Comparison of ENCODE assay signal across 11 cellular contexts in the genomic region with DNA sequence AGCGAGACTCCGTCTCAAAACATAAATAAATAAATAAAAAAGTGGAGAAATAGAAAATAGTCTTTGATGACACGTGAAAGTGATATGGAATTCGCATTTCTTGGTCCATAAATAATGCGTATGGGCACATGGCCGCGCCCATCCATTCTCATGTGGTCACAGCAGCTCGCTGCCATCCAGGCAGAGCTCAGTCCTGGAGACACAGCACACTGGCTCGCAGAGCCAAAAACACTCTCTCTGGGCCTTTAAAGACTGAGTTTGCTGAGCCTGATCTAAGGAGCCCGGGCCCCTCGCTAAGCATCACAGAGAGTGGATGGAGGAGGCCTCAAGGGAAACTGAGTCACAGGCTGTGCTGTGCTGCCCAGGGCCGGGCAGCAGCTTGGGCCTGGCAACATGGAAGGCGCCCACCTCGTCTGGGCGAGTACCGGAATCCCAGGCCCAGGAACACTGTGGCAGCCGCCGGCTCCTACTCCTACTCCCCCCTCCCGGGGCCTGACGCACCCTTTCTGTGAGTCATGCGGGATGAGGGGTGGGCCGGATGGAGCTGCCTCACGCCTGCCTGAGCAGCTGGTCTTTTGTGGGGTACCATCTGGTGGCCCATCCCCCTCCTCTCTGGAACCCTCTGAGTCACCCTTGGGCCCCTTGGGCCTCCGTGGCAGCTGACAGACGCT. TPM values are rescaled to one million over a fixed set of nuclear protein-coding genes. Genes with fewer than 3 reads are reported as not detected.
A peak's percentile ranks its signal among the peaks of the same experiment; 100 is the strongest.
DNase-seq lines count a peak whose midpoint lies in the region; ATAC-seq and TF ChIP-seq lines count a peak whose summit lies in the region.
"Had no signal": no experiment of that assay in that cellular context is flagged by ENCODE, and none has a peak within 500 bp of the region (broad histone marks: within the 10 kb centered on the region; RNA-seq: fewer than 3 reads in every experiment).

No MANE protein-coding gene starts in this region.

- no peak overlapping the region for H3K4me3 ChIP-seq in heart right ventricle
- H3K4me3 ChIP-seq in left ventricle myocardium inferior, result no peak overlapping the region
- H3K4me3 ChIP-seq in adipocyte (ENCODE audit: low read length), result no peak overlapping the region

- peak in 7 of 8 donors; percentile 17 to 64 (median 40) for ATAC-seq in heart right ventricle
- ATAC-seq in GM19351 (IDR thresholded peaks at IDR 0.05; ENCODE audit: unreplicated experiment), result no peak
- no peak for ATAC-seq in GM18907 (IDR thresholded peaks at IDR 0.05; ENCODE audit: unreplicated experiment)

- peaks cover 0 to 4% (median 0%) of the 10 kb centered on the region in 11 donors for H3K9me3 ChIP-seq in heart right ventricle
- no peaks in the 10 kb centered on the region for H3K9me3 ChIP-seq in left ventricle myocardium inferior (replicated peaks)
- H3K9me3 ChIP-seq in adipocyte (ENCODE audit: control insufficient read depth, low read length), result no peaks in the 10 kb centered on the region

- H3K36me3 ChIP-seq in heart right ventricle (peaks cover 0 to 96% (median 66%) of the 10 kb centered on the region in 9 donors), left ventricle myocardium inferior (peaks cover 89% of the 10 kb centered on the region), adipocyte (ENCODE audit: control insufficient read depth, insufficient read depth, low read length, severe bottlenecking) (peaks cover 52% of the 10 kb centered on the region)

- 82 to 91% methylated on average over 25 of the region's 25 CpGs for WGBS in heart right ventricle, 2 donors

- DNase-seq in heart right ventricle (no peak), left ventricle myocardium inferior (no peak), adipocyte (ENCODE audit: low read depth) (no peak), hepatic stellate cell (ENCODE audit: low spot score) (peak; percentile 91), G401 (ENCODE audit: low spot score) (no peak), cerebellar nuclear complex (lab: John Stamatoyannopoulos, UW) (no peak)
- DNase-seq: aorta; CD4-positive, CD25-positive, alpha-beta regulatory T cell; T-cell had no signal

- TF ChIP-seq CTCF in heart right ventricle (IDR thresholded peaks at IDR 0.05), result no peak
- TF ChIP-seq CTCF in left ventricle myocardium inferior (IDR thresholded peaks at IDR 0.05; ENCODE audit: borderline replicate concordance), result no peak

- H3K27ac ChIP-seq in heart right ventricle (peak overlapping the region in 3 of 10 donors; percentile 2 to 26 (median 15)), left ventricle myocardium inferior (replicated peaks) (no peak overlapping the region)

- peak overlapping the region; percentile 83 for H3K9ac ChIP-seq in adipocyte (ENCODE audit: low read length)

- intact Hi-C loops in heart right ventricle (cut with DNase I) (no loop called here), left ventricle myocardium inferior (cut with micrococcal nuclease) (no loop called here)

- H3K27me3 ChIP-seq in heart right ventricle, result no peaks in the 10 kb centered on the region
- H3K27me3 ChIP-seq in left ventricle myocardium inferior (ENCODE audit: low read depth), result no peaks in the 10 kb centered on the region
- no peaks in the 10 kb centered on the region for H3K27me3 ChIP-seq in adipocyte (replicated peaks; ENCODE audit: control insufficient read depth, insufficient read depth, low read length)

- in situ Hi-C loops in G401 (cut with HindIII; ENCODE audit: low sequenced_read_pairs), result no loop called here

- H3K4me1 ChIP-seq in heart right ventricle (peaks cover 0 to 2% (median 0%) of the 10 kb centered on the region in 9 donors), left ventricle myocardium inferior (peaks cover under 1% of the 10 kb centered on the region), adipocyte (ENCODE audit: control insufficient read depth, insufficient read depth, low read length) (peaks cover 7% of the 10 kb centered on the region)

RNA-seq across cellular contexts. Expression of gene CACTIN, which starts 28.9 kb away (rescaled TPM):
- total RNA-seq in heart right ventricle (10 to 100 TPM in 9 of 10 donors, 1 to 10 TPM in 1; 9.7 to 15.8 (median 12.1) TPM), left ventricle myocardium inferior (14.5 TPM)
- 10 to 100 TPM; 15.8 to 17.6 TPM for polyA plus RNA-seq in heart right ventricle
- 43.3 and 47.8 TPM in 2 replicates for total RNA-seq in G401 (2014; rRNA removed; shearing (Covaris generic))

RNA-seq across cellular contexts. Expression of gene PIP5K1C, which starts 44.7 kb away (rescaled TPM):
- total RNA-seq in heart right ventricle (10 to 100 TPM; 28.2 to 46.6 (median 36.3) TPM), left ventricle myocardium inferior (31.6 TPM)
- polyA plus RNA-seq in heart right ventricle, result 10 to 100 TPM; 18.3 to 18.9 TPM
- total RNA-seq in G401 (2014; rRNA removed; shearing (Covaris generic)), result 5.3 and 13.0 TPM in 2 replicates

RNA-seq across cellular contexts. Expression of gene TBXA2R, which starts 48.9 kb away (rescaled TPM):
- total RNA-seq in heart right ventricle (1 to 10 TPM; 1.6 to 4.0 (median 3.0) TPM), left ventricle myocardium inferior (2.3 TPM)
- polyA plus RNA-seq in heart right ventricle, result 1 to 10 TPM; 2.9 to 3.4 TPM
- 7.7 and 9.7 TPM in 2 replicates for total RNA-seq in G401 (2014; rRNA removed; shearing (Covaris generic))

RNA-seq across cellular contexts. Expression of gene TJP3, which starts 52.6 kb away (rescaled TPM):
- total RNA-seq in heart right ventricle (under 1 TPM in 3 of 10 donors, not detected in 7; 0.15 to 0.49 (median 0.34) TPM), left ventricle myocardium inferior (not detected)
- under 1 TPM in 1 of 2 donors, not detected in 1; 0.06 TPM for polyA plus RNA-seq in heart right ventricle
- total RNA-seq in G401 (2014; rRNA removed; shearing (Covaris generic)), result 12.4 and 15.1 TPM in 2 replicates

Comparison
In these comparisons a context has a peak if more than half of its experiments do, and no peak if none do; other contexts are left out.
1. ATAC-seq: peak in heart right ventricle (7 of 8); none in GM19351 (single experiment) and GM18907 (single experiment).